ENCODE assay signal across 10 cellular contexts in the genomic region with DNA sequence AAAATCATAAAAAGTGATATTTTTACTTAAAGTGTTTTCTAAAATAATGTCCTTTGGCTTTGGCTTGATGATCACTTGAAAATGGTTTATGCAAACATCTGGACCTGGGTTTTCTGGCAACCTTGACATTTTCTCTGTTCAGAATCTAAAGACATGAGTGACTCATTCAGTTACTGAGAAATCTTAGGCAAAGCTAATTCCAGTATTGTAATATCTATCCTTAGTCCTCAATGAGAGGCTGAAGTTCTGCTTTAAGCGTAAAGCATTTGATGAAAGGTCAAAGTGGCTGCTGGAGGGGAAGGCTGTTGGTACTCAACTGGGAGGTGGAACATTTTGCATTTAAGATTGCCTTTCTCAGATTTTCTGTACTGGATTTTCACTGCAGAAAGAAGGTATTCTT. TPM values are rescaled to one million over a fixed set of nuclear protein-coding genes. Genes with fewer than 3 reads are reported as not detected.
DNase-seq lines count a peak whose midpoint lies in the region; ATAC-seq, FAIRE-seq and TF ChIP-seq lines count a peak whose summit lies in the region.
"Had no signal": no experiment of that assay in that cellular context is flagged by ENCODE, and none has a peak within 500 bp of the region (broad histone marks: within the 10 kb centered on the region; RNA-seq: fewer than 3 reads in every experiment).

No MANE protein-coding gene starts in this region.

- POLR2A ChIA-PET in A549 (lab: Yijun Ruan, JAX) (no interaction called here), HEK293 (lab: Yijun Ruan, JAX) (no interaction called here)

- intact Hi-C loops in right lobe of liver (cut with DNase I): no loop called here

- no peak for TF ChIP-seq RAD21 in A549 (conservative IDR thresholded peaks at IDR 0.05 in 1 of 2, IDR thresholded peaks at IDR 0.05 in 1 of 2)

- ATAC-seq in A549 (no peak), right lobe of liver (no peak), GM19035 (IDR thresholded peaks at IDR 0.05; ENCODE audit: unreplicated experiment) (no peak), GM21381 (IDR thresholded peaks at IDR 0.05; ENCODE audit: unreplicated experiment) (no peak)

- TF ChIP-seq POLR2A in A549 (IDR thresholded peaks at IDR 0.05; ENCODE audit: low read length): no peak
- no peak for TF ChIP-seq POLR2A in right lobe of liver (IDR thresholded peaks at IDR 0.05)

- H3K4me1 ChIP-seq in A549: peaks cover 28% of the 10 kb centered on the region
- peaks cover 20% of the 10 kb centered on the region for H3K4me1 ChIP-seq in HEK293 (ENCODE audit: control insufficient read depth, insufficient read depth, low read length)
- peaks cover 0 to 53% (median 22%) of the 10 kb centered on the region in 4 donors for H3K4me1 ChIP-seq in right lobe of liver

- TF ChIP-seq EP300 in A549 (IDR thresholded peaks at IDR 0.05): no peak

- no peaks in the 10 kb centered on the region for H3K27me3 ChIP-seq in right lobe of liver

- FAIRE-seq in A549 (lab: Jason Lieb, UNC): no peak
- FAIRE-seq: GM18507 had no signal

- WGBS in A549 (ENCODE audit: missing lambda C conversion rate): 92% methylated on average over 1 of the region's 1 CpG
- 33% methylated on average over 1 of the region's 1 CpG for WGBS in right lobe of liver (ENCODE audit: insufficient coverage, low coverage, low lambda C conversion rate, missing lambda C conversion rate)

- TF ChIP-seq CTCF in A549 (IDR thresholded peaks at IDR 0.05): no peak
- TF ChIP-seq CTCF in HEK293 (tag by site-specific recombination; IDR thresholded peaks at IDR 0.05): no peak
- TF ChIP-seq CTCF in right lobe of liver (IDR thresholded peaks at IDR 0.05): no peak

- DNase-seq in A549 (ENCODE audit: low read depth in 1 of 2, low spot score in 1 of 2) (no peak), amniotic stem cell (lab: John Stamatoyannopoulos, UW) (peak; percentile 39), right lobe of liver (no peak), C1 segment of cervical spinal cord (lab: John Stamatoyannopoulos, UW) (no peak), NOMO-1 (lab: John Stamatoyannopoulos, UW; ENCODE audit: unreplicated experiment in 2 of 2) (no peak)
- DNase-seq: stimulated activated CD4-positive, alpha-beta T cell treated with anti-CD3 and anti-CD28 coated beads, Interleukin-4, amount 100 ng/mL, for 1 hour had no signal

- H3K27ac ChIP-seq in A549 (no peak overlapping the region), HEK293 (ENCODE audit: extremely low read depth, low read depth, low read length) (no peak overlapping the region), right lobe of liver (peak overlapping the region in 2 of 3 donors; percentile 98)

- H3K9me3 ChIP-seq in A549 (peaks cover 5% of the 10 kb centered on the region; the same call in 1 of the 3 replicates), HEK293 (ENCODE audit: control insufficient read depth, insufficient read depth, low read depth, low read length) (no peaks in the 10 kb centered on the region), right lobe of liver (no peaks in the 10 kb centered on the region)

- H3K4me3 ChIP-seq in A549 (no peak overlapping the region), HEK293 (ENCODE audit: low read depth, low read length) (peak overlapping the region; percentile 94; the same call in 1 of the 2 replicates), right lobe of liver (peak overlapping the region; percentile 83 to 90 (median 89))

- CTCF ChIA-PET in A549 (lab: Yijun Ruan, JAX): interaction anchor here (0.6 to 4.0 kb wide), 8 partner anchors 9 to 169 kb away, joined by 3 to 14 read pairs (median 4); no protein-coding TSS in a partner anchor
- CTCF ChIA-PET in HEK293 (lab: Yijun Ruan, JAX): interaction anchor here (0.8 to 1.0 kb wide), 2 partner anchors 10 to 144 kb away, joined by 3 to 4 read pairs; no protein-coding TSS in a partner anchor

- H3K4me2 ChIP-seq in A549: peak overlapping the region; percentile 92

- H3K36me3 ChIP-seq in HEK293 (ENCODE audit: control insufficient read depth in 2 of 2, insufficient read depth in 1 of 2, low read length in 2 of 2) (no peaks in the 10 kb centered on the region), right lobe of liver (no peaks in the 10 kb centered on the region)

TF ChIP-seq in A549, 52 proteins besides CTCF, POLR2A, EP300 and RAD21:
- TF ChIP-seq FOSL2 (IDR thresholded peaks at IDR 0.05) (no peak), FOSL2 (CRISPR knock-in tag; IDR thresholded peaks at IDR 0.05) (0 out of 2 replicates have a peak, but pooled peaks have one; percentile 8), NR3C1 (IDR thresholded peaks at IDR 0.05) (no peak)
TF ChIP-seq in A549: peak in this region for 1.

TF ChIP-seq in HEK293, 187 proteins besides CTCF, POLR2A, EP300 and RAD21:
- TF ChIP-seq, protein P1, sequence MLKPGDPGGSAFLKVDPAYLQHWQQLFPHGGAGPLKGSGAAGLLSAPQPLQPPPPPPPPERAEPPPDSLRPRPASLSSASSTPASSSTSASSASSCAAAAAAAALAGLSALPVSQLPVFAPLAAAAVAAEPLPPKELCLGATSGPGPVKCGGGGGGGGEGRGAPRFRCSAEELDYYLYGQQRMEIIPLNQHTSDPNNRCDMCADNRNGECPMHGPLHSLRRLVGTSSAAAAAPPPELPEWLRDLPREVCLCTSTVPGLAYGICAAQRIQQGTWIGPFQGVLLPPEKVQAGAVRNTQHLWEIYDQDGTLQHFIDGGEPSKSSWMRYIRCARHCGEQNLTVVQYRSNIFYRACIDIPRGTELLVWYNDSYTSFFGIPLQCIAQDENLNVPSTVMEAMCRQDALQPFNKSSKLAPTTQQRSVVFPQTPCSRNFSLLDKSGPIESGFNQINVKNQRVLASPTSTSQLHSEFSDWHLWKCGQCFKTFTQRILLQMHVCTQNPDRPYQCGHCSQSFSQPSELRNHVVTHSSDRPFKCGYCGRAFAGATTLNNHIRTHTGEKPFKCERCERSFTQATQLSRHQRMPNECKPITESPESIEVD (tag by site-specific recombination; IDR thresholded peaks at IDR 0.05): peak; percentile 58
- no peak for TF ChIP-seq ZBTB7A (tag by site-specific recombination; IDR thresholded peaks at IDR 0.05; ENCODE audit: low read depth)

RNA-seq across cellular contexts. Expression of a gene that starts 2.3 kb away (rescaled TPM):
- 40.6 and 51.5 TPM in 2 replicates for polyA plus RNA-seq in A549 (2011; rRNA removed)
- 4.6 and 5.2 TPM in 2 replicates for polyA plus RNA-seq in A549 (2012; cell fraction: cytosol; rRNA removed)
- 7.0 and 8.0 TPM in 2 replicates for polyA plus RNA-seq in A549 (2012; cell fraction: nucleus; rRNA removed)
- polyA plus RNA-seq in A549 (2017; fragmentation: RNase III; extraction: RNeasy Plus Mini Kit Qiagen cat#74134 plus additional on column Dnase treatment): 15.8 to 16.5 TPM (median 16.1 TPM) in 3 replicates
- 35.1 and 37.6 TPM in 2 replicates for polyA minus RNA-seq in A549 (2011; rRNA and poly(A)+ RNA removed)
- 10 to 100 TPM; 48.1 to 68.8 (median 61.9) TPM for total RNA-seq in right lobe of liver

Comparison
In these comparisons a context has a peak if more than half of its experiments do, and no peak if none do; other contexts are left out.
1. H3K27ac ChIP-seq: peak in right lobe of liver (2 of 3); none in A549 (0 of 2) and HEK293 (single experiment).